8 cellular contexts compared by ENCODE assay signal in the genomic region with DNA sequence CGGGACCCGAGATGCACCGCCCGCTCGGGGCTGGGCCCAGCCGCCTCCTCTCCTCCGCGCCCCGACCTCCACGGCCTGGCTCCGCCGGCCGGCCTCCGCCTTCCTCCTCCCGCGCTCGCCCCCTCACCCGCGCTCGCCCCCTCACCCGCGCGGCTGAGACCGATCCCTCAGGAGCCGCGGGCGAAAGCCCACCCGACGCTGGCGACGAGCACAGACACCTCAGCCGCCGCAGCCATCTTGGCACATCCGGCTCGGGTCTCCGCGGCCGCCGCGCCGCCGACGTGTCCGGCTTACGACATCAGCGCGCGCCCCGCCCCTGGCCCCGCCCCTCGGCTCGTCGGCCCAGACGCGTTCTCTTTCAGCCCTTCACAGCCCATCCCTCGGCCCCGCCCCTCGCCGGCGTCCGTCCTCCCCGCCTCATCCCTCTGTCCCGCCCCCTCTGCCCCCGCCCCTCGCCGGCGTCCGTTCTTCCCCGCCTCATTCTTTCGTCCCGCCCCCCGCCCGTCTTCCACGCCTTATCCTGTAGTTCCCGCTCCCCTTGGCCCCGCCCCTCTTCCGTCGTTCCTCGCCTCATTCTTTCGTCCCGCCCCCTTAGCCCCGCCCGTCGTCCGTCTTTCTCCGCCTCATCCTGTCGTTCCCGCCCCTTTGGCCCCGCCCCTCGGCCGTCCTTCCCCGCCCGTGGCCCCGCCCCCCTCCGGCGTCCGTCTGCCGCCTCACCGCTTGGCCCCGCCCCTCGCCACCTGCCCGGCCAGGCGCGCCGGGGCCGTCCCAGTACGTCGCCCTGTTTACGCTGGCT. TPM values are rescaled to one million over a fixed set of nuclear protein-coding genes. Genes with fewer than 3 reads are reported as not detected.
DNase-seq lines count a peak whose midpoint lies in the region; ATAC-seq and TF ChIP-seq lines count a peak whose summit lies in the region.

A gene with protein sequence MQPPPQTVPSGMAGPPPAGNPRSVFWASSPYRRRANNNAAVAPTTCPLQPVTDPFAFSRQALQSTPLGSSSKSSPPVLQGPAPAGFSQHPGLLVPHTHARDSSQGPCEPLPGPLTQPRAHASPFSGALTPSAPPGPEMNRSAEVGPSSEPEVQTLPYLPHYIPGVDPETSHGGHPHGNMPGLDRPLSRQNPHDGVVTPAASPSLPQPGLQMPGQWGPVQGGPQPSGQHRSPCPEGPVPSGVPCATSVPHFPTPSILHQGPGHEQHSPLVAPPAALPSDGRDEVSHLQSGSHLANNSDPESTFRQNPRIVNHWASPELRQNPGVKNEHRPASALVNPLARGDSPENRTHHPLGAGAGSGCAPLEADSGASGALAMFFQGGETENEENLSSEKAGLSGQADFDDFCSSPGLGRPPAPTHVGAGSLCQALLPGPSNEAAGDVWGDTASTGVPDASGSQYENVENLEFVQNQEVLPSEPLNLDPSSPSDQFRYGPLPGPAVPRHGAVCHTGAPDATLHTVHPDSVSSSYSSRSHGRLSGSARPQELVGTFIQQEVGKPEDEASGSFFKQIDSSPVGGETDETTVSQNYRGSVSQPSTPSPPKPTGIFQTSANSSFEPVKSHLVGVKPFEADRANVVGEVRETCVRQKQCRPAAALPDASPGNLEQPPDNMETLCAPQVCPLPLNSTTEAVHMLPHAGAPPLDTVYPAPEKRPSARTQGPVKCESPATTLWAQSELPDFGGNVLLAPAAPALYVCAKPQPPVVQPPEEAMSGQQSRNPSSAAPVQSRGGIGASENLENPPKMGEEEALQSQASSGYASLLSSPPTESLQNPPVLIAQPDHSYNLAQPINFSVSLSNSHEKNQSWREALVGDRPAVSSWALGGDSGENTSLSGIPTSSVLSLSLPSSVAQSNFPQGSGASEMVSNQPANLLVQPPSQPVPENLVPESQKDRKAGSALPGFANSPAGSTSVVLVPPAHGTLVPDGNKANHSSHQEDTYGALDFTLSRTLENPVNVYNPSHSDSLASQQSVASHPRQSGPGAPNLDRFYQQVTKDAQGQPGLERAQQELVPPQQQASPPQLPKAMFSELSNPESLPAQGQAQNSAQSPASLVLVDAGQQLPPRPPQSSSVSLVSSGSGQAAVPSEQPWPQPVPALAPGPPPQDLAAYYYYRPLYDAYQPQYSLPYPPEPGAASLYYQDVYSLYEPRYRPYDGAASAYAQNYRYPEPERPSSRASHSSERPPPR (N-terminal part only) (minus strand): TSS at position 248 of the 796 bp plus-strand sequence. CDS start 5,425 bp downstream, outside the sequence.

- no peak for TF ChIP-seq RAD21 in liver (IDR thresholded peaks at IDR 0.05)

- peak within 1 kb of the TSS; percentile 96 to 100 for H3K27ac ChIP-seq in liver (ENCODE audit: low read depth in 1 of 2, low read length in 2 of 2)

- peaks cover 0 to 5% (median under 1%) of the 10 kb centered on the region in 4 donors for H3K36me3 ChIP-seq in liver (ENCODE audit: control insufficient read depth in 4 of 4, insufficient read depth in 3 of 4, low read depth in 1 of 4, low read length in 3 of 4)

- TF ChIP-seq CTCF in liver (IDR thresholded peaks at IDR 0.05; ENCODE audit: low read depth, low read length, missing input control), result no peak

- H3K27me3 ChIP-seq in liver (ENCODE audit: control insufficient read depth in 4 of 4, insufficient read depth in 4 of 4, low read length in 3 of 4), result no peaks in the 10 kb centered on the region

- peaks cover 17 to 51% (median 40%) of the 10 kb centered on the region in 4 donors for H3K4me1 ChIP-seq in liver (ENCODE audit: control insufficient read depth in 4 of 4, insufficient read depth in 4 of 4, low read length in 3 of 4)

- no peaks in the 10 kb centered on the region for H3K9me3 ChIP-seq in liver (ENCODE audit: control insufficient read depth in 4 of 4, low read length in 3 of 4)

- H3K4me3 ChIP-seq in liver (ENCODE audit: low read depth in 1 of 3, low read length in 3 of 3), result peak within 1 kb of the TSS; percentile 90 to 93 (median 92)

- DNase-seq in CD1c-positive myeloid dendritic cell (ENCODE audit: extremely low spot score) (peak; percentile 98), NCI-H82 (lab: John Stamatoyannopoulos, UW) (peak; percentile 99), dermis microvascular lymphatic vessel endothelial cell (ENCODE audit: low read depth in 2 of 2) (peak; percentile 94 to 99)
- peak; percentile 100 for DNase-seq in activated CD4-positive, alpha-beta T cell treated with anti-CD3 and anti-CD28 coated beads, Interleukin-2, amount 50 U/mL, for 48 hours
- peak; percentile 100 for DNase-seq in stimulated activated CD4-positive, alpha-beta T cell treated with anti-CD3 and anti-CD28 coated beads, Interleukin-4, amount 100 ng/mL, for 1 hour

- H3K9ac ChIP-seq in liver (ENCODE audit: low read depth in 1 of 2, low read length in 2 of 2), result peak within 1 kb of the TSS; percentile 93 to 95

- ATAC-seq in GM19452 (IDR thresholded peaks at IDR 0.05; ENCODE audit: unreplicated experiment), result peak; percentile 54
- ATAC-seq in HG03575 (IDR thresholded peaks at IDR 0.05; ENCODE audit: extremely low read depth, insufficient number of reproducible peaks, low FRiP score, unreplicated experiment), result peak; percentile 18

- WGBS in liver, result 1% methylated on average over 109 of the region's 109 CpGs

TF ChIP-seq in liver, 16 proteins besides CTCF, POLR2A, EP300 and RAD21:
- TF ChIP-seq SP1 (IDR thresholded peaks at IDR 0.05) (peak; percentile 69), TAF1 (conservative IDR thresholded peaks at IDR 0.05) (no peak), GABPA (IDR thresholded peaks at IDR 0.05 in 1 of 2, conservative IDR thresholded peaks at IDR 0.05 in 1 of 2) (peak in 1 of 2 donors; percentile 35), YY1 (IDR thresholded peaks at IDR 0.05) (peak; percentile 91)
- TF ChIP-seq, protein P1, sequence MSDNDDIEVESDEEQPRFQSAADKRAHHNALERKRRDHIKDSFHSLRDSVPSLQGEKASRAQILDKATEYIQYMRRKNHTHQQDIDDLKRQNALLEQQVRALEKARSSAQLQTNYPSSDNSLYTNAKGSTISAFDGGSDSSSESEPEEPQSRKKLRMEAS (IDR thresholded peaks at IDR 0.05), result no peak

RNA-seq across cellular contexts. Expression of the gene that starts here (rescaled TPM):
- total RNA-seq in dermis microvascular lymphatic vessel endothelial cell (12.1 and 25.0 TPM in 2 replicates), liver (10 to 100 TPM; 21.7 to 96.1 TPM)
- 10 to 100 TPM; 43.3 to 88.7 TPM for polyA plus RNA-seq in liver

Comparison
In these comparisons a context has a peak if more than half of its experiments do, and no peak if none do; other contexts are left out.
1. Peak in every context shown above with its lines: DNase-seq, ATAC-seq, H3K4me3 ChIP-seq and H3K27ac ChIP-seq.